Comparison of ENCODE assay signal across 12 cellular contexts in the genomic region with DNA sequence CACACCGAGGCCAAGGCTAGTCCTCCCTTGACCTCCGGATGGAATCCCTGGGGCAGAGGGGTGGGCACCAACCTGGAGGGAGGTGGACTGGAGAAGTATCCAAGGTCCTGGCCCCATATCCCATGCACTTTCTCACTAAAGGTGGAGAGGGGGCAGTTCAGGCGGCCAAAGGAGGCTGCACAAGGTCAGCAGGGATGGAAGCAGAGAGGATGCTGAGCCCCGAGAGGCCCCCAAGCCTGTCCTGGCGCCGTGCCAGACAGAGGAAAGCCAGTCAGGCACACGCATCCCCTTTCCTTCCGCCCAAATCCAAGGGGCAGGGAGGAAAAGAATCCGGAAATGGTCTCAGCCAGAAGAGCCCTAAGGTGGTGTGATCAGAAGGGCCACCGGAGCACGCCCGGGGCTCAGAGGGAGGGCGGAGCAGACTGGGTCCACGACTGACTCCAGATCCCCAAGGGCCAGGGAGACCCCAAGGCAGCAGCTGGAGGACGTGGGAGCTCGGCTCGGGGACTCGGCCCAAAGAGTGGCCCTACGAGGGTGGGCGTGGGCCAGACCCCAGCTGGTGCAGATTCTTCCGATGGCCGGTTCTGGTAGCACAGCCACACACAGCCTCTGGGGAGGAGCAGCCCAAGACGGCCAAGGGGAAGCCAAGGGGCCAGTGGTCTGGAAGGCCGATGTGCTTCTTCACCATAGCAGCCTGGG.
DNase-seq lines count a peak whose midpoint lies in the region; ATAC-seq, FAIRE-seq and TF ChIP-seq lines count a peak whose summit lies in the region.
"Had no signal": no experiment of that assay in that cellular context is flagged by ENCODE, and none has a peak within 500 bp of the region (broad histone marks: within the 10 kb centered on the region; RNA-seq: fewer than 3 reads in every experiment).

No MANE protein-coding gene starts in this region.

- intact Hi-C loops in GM12878 (cut with micrococcal nuclease; ENCODE audit: unreplicated experiment), result no loop called here
- intact Hi-C loops in testis (cut with DNase I; ENCODE audit: low total_unique reads), result loop anchor here (5.0 kb wide), 1 partner anchor 58 kb away; a partner anchor contains a TSS

- no peak for TF ChIP-seq CTCF in GM12878 (IDR thresholded peaks at IDR 0.05 in 2 of 3, conservative IDR thresholded peaks at IDR 0.05 in 1 of 3; ENCODE audit: control insufficient read depth in 2 of 3, extremely low read depth in 1 of 3, insufficient read depth in 1 of 3, low read depth in 3 of 3, low read length in 3 of 3)
- no peak for TF ChIP-seq CTCF in testis (IDR thresholded peaks at IDR 0.05)

- peak overlapping the region in 9 of 11 experiments; percentile 26 to 66 (median 55); a peak in 14 of 22 replicates for H3K4me2 ChIP-seq in BLaER1 treated with 17β-estradiol and CSF1 and Interleukin-3, amounts not matched to agents 10 nM and 100 nM
- H3K4me2 ChIP-seq in GM12878 (ENCODE audit: control insufficient read depth, insufficient read depth) (no peak overlapping the region), skeletal muscle satellite cell (ENCODE audit: low read length) (peak overlapping the region; percentile 64)
- H3K4me2 ChIP-seq: SK-N-SH had no signal

- peak overlapping the region in 1 of 11 experiments; percentile 11; a peak in 1 of 22 replicates for H3K9ac ChIP-seq in BLaER1 treated with 17β-estradiol and CSF1 and Interleukin-3, amounts not matched to agents 10 nM and 100 nM
- no peak overlapping the region for H3K9ac ChIP-seq in GM12878 (ENCODE audit: control insufficient read depth, insufficient read depth, low read length)
- peak overlapping the region; percentile 54 for H3K9ac ChIP-seq in skeletal muscle satellite cell (ENCODE audit: low read depth, low read length)
- H3K9ac ChIP-seq: SK-N-SH had no signal

- H3K27me3 ChIP-seq in BLaER1 treated with 17β-estradiol and CSF1 and Interleukin-3, amounts not matched to agents 10 nM and 100 nM, result no peaks in the 10 kb centered on the region
- H3K27me3 ChIP-seq in GM12878 (replicated peaks in 1 of 2; ENCODE audit: control insufficient read depth in 2 of 2, insufficient read depth in 2 of 2, low read length in 1 of 2) (no peaks in the 10 kb centered on the region), skeletal muscle satellite cell (ENCODE audit: control insufficient read depth, insufficient read depth, low read length) (no peaks in the 10 kb centered on the region), testis (no peaks in the 10 kb centered on the region)

- peaks cover 8 to 64% (median 59%) of the 10 kb centered on the region in 10 experiments; a peak in 17 of 20 replicates for H3K4me1 ChIP-seq in BLaER1 treated with 17β-estradiol and CSF1 and Interleukin-3, amounts not matched to agents 10 nM and 100 nM
- H3K4me1 ChIP-seq in GM12878 (ENCODE audit: control insufficient read depth, insufficient read depth, low read length) (no peaks in the 10 kb centered on the region), skeletal muscle satellite cell (ENCODE audit: control insufficient read depth, insufficient read depth, low read length) (peaks cover 58% of the 10 kb centered on the region), testis (peaks cover 55% of the 10 kb centered on the region)

- in situ Hi-C loops in GM12878 (cut with MboI), result no loop called here

- no peak for TF ChIP-seq EP300 in GM12878 (IDR thresholded peaks at IDR 0.05; ENCODE audit: borderline replicate concordance in 1 of 2, control insufficient read depth in 1 of 2, low read depth in 2 of 2, low read length in 2 of 2)

- no peak overlapping the region for H3K27ac ChIP-seq in BLaER1 treated with 17β-estradiol and CSF1 and Interleukin-3, amounts not matched to agents 10 nM and 100 nM
- H3K27ac ChIP-seq in GM12878 (ENCODE audit: control insufficient read depth, insufficient read depth) (no peak overlapping the region), testis (peak overlapping the region in 1 of 2 donors; percentile 59)

- no peak for ATAC-seq in GM12878
- ATAC-seq in left lobe of liver, result no peak
- no peak for ATAC-seq in HG03196 (IDR thresholded peaks at IDR 0.05; ENCODE audit: unreplicated experiment)

- CTCF ChIA-PET in GM12878 (lab: Yijun Ruan, JAX), result interaction anchor here (0.6 to 4.3 kb wide), 8 partner anchors 14 to 171 kb away, joined by 3 to 30 read pairs (median 10); no protein-coding TSS in a partner anchor

- peaks cover 44 to 98% (median 73%) of the 10 kb centered on the region in 11 experiments; a peak in 21 of 22 replicates for H4K20me1 ChIP-seq in BLaER1 treated with 17β-estradiol and CSF1 and Interleukin-3, amounts not matched to agents 10 nM and 100 nM
- no peaks in the 10 kb centered on the region for H4K20me1 ChIP-seq in GM12878 (ENCODE audit: control insufficient read depth, insufficient read depth)

- BruUV-seq in GM12878 (replicated peaks; lab: Mats Ljungman, UMichigan), result no TSS peak

- POLR2A ChIA-PET in GM12878 (lab: Charles Lee), result no interaction called here

- no peak for FAIRE-seq in GM12878 (lab: Jason Lieb, UNC)
- FAIRE-seq: astrocyte had no signal

- SMC1A ChIA-PET in GM12878 (lab: Charles Lee; ENCODE audit: uncharacterized antibody, unreplicated experiment), result interaction anchor here (2.1 kb wide), 1 partner anchor 16 kb away, joined by 9 read pairs; no protein-coding TSS in a partner anchor

- no peak for TF ChIP-seq RAD21 in GM12878 (IDR thresholded peaks at IDR 0.05; ENCODE audit: insufficient read depth, low read depth, low read length)

- DNase-seq in GM12878 (ENCODE audit: low read depth, low spot score) (no peak), left lobe of liver (ENCODE audit: low spot score) (peak; percentile 50), testis (no peak), inferior parietal cortex (ENCODE audit: extremely low spot score) (no peak), medulla oblongata (ENCODE audit: extremely low spot score) (no peak)
- DNase-seq: activated CD8-positive, alpha-beta memory T cell treated with anti-CD3 and anti-CD28 coated beads, Interleukin-2, amount 50 U/mL, for 4 hours; SK-N-SH; stimulated activated naive CD4-positive, alpha-beta T cell treated with Interleukin-2 at 50 U/mL for 16 hours had no signal

- H2AFZ ChIP-seq in GM12878 (ENCODE audit: control insufficient read depth, low read depth, low read length), result no peak overlapping the region

- peaks cover 34 to 95% (median 72%) of the 10 kb centered on the region in 11 experiments for H3K36me3 ChIP-seq in BLaER1 treated with 17β-estradiol and CSF1 and Interleukin-3, amounts not matched to agents 10 nM and 100 nM
- H3K36me3 ChIP-seq in GM12878 (ENCODE audit: control insufficient read depth in 2 of 2, insufficient read depth in 2 of 2, low read length in 1 of 2) (peaks cover 4 to 38% of the 10 kb centered on the region in 2 experiments; a peak in 3 of 4 replicates), skeletal muscle satellite cell (ENCODE audit: insufficient read depth, low read length) (peaks cover 48% of the 10 kb centered on the region), testis (ENCODE audit: low read depth, missing control alignments) (no peaks in the 10 kb centered on the region)

- no peak overlapping the region for H3K4me3 ChIP-seq in BLaER1 treated with 17β-estradiol and CSF1 and Interleukin-3, amounts not matched to agents 10 nM and 100 nM
- H3K4me3 ChIP-seq in GM12878 (no peak overlapping the region), skeletal muscle satellite cell (ENCODE audit: low read length) (peak overlapping the region; percentile 35), testis (no peak overlapping the region)

- WGBS in GM12878 (ENCODE audit: insufficient coverage, insufficient replicate concordance, low lambda C conversion rate, missing lambda C conversion rate), result 96% methylated on average over 23 of the region's 24 CpGs
- 66 to 71% methylated on average over 13 to 24 of the region's 24 CpGs for WGBS in testis, 2 donors

- RAD21 ChIA-PET in GM12878 (lab: Charles Lee; ENCODE audit: unreplicated experiment), result interaction anchor here (2.1 kb wide), 1 partner anchor 644 kb away, joined by 11 read pairs; no protein-coding TSS in a partner anchor

- TF ChIP-seq POLR2A in GM12878 (IDR thresholded peaks at IDR 0.05; ENCODE audit: low read depth, low read length) (peak; percentile 1; the same call in 1 of the 2 replicates), testis (IDR thresholded peaks at IDR 0.05) (no peak)

- H3K9me3 ChIP-seq in BLaER1 treated with 17β-estradiol and CSF1 and Interleukin-3, amounts not matched to agents 10 nM and 100 nM (replicated peaks in 1 of 11), result no peaks in the 10 kb centered on the region
- H3K9me3 ChIP-seq in GM12878 (replicated peaks; ENCODE audit: control insufficient read depth, insufficient read depth, low read length) (no peaks in the 10 kb centered on the region), skeletal muscle satellite cell (replicated peaks; ENCODE audit: low read length) (no peaks in the 10 kb centered on the region), testis (no peaks in the 10 kb centered on the region)
- H3K9me3 ChIP-seq: SK-N-SH had no signal

- H3K79me2 ChIP-seq in GM12878 (ENCODE audit: control insufficient read depth, insufficient read depth, low read length), result no peaks in the 10 kb centered on the region

TF ChIP-seq in GM12878, 131 proteins besides CTCF, POLR2A, EP300 and RAD21 (continues in another document):
- TF ChIP-seq, protein P1, sequence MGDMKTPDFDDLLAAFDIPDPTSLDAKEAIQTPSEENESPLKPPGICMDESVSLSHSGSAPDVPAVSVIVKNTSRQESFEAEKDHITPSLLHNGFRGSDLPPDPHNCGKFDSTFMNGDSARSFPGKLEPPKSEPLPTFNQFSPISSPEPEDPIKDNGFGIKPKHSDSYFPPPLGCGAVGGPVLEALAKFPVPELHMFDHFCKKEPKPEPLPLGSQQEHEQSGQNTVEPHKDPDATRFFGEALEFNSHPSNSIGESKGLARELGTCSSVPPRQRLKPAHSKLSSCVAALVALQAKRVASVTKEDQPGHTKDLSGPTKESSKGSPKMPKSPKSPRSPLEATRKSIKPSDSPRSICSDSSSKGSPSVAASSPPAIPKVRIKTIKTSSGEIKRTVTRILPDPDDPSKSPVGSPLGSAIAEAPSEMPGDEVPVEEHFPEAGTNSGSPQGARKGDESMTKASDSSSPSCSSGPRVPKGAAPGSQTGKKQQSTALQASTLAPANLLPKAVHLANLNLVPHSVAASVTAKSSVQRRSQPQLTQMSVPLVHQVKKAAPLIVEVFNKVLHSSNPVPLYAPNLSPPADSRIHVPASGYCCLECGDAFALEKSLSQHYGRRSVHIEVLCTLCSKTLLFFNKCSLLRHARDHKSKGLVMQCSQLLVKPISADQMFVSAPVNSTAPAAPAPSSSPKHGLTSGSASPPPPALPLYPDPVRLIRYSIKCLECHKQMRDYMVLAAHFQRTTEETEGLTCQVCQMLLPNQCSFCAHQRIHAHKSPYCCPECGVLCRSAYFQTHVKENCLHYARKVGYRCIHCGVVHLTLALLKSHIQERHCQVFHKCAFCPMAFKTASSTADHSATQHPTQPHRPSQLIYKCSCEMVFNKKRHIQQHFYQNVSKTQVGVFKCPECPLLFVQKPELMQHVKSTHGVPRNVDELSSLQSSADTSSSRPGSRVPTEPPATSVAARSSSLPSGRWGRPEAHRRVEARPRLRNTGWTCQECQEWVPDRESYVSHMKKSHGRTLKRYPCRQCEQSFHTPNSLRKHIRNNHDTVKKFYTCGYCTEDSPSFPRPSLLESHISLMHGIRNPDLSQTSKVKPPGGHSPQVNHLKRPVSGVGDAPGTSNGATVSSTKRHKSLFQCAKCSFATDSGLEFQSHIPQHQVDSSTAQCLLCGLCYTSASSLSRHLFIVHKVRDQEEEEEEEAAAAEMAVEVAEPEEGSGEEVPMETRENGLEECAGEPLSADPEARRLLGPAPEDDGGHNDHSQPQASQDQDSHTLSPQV (IDR thresholded peaks at IDR 0.05), result no peak
